20 cellular contexts compared by ENCODE assay signal in genomic region chr18:24214144-24214543, GRCh38.
DNase-seq lines count a peak whose midpoint lies in the region; ATAC-seq and TF ChIP-seq lines count a peak whose summit lies in the region.
"Had no signal": no experiment of that assay in that cellular context is flagged by ENCODE, and none has a peak within 500 bp of the region (broad histone marks: within the 10 kb centered on the region; RNA-seq: fewer than 3 reads in every experiment).

No MANE protein-coding gene starts in this region.

- H3K4me1 Mint-ChIP-seq in progenitor cell of endocrine pancreas (ENCODE audit: low read depth) = peaks cover 19% of the 10 kb centered on the region
- H3K4me1 Mint-ChIP-seq: activated naive CD8-positive, alpha-beta T cell treated with anti-CD3 and anti-CD28 coated beads, Interleukin-2, amount 10 ng/mL, durations not matched to agents 7 days and 5 days; CD4-positive, CD25-positive, alpha-beta regulatory T cell had no signal

- H3K4me3 ChIP-seq in left ventricle myocardium inferior = no peak overlapping the region
- no peak overlapping the region for H3K4me3 ChIP-seq in esophagus squamous epithelium
- H3K4me3 ChIP-seq: A549, mucosa of descending colon, upper lobe of right lung had no signal

- peaks cover 5% of the 10 kb centered on the region for H3K36me3 Mint-ChIP-seq in progenitor cell of endocrine pancreas (ENCODE audit: insufficient read depth)
- H3K36me3 Mint-ChIP-seq: activated naive CD8-positive, alpha-beta T cell treated with anti-CD3 and anti-CD28 coated beads, Interleukin-2, amount 10 ng/mL, durations not matched to agents 7 days and 5 days; CD4-positive, CD25-positive, alpha-beta regulatory T cell had no signal

- no peak for TF ChIP-seq CTCF in left ventricle myocardium inferior (IDR thresholded peaks at IDR 0.05; ENCODE audit: borderline replicate concordance)
- TF ChIP-seq CTCF in esophagus squamous epithelium (IDR thresholded peaks at IDR 0.05) = no peak
- no peak for TF ChIP-seq CTCF in progenitor cell of endocrine pancreas (IDR thresholded peaks at IDR 0.05; ENCODE audit: unreplicated experiment)

- H3K27ac Mint-ChIP-seq in progenitor cell of endocrine pancreas = peak overlapping the region; percentile 33
- H3K27ac Mint-ChIP-seq: activated naive CD8-positive, alpha-beta T cell treated with anti-CD3 and anti-CD28 coated beads, Interleukin-2, amount 10 ng/mL, durations not matched to agents 7 days and 5 days; activated T-helper 1 cell treated with anti-CD3 and anti-CD28 coated beads, Interleukin-12 subunit alpha, Interleukin-12 subunit beta, Interleukin-2, Interleukin-4 antibody, amounts not matched to agents 30 ng/mL and 10 ng/mL and 1 ng/mL, durations not matched to agents 14 hours and 24 hours and 36 hours; CD4-positive, CD25-positive, alpha-beta regulatory T cell had no signal

- H3K4me1 ChIP-seq in left ventricle myocardium inferior (peaks cover 52% of the 10 kb centered on the region), esophagus squamous epithelium (peaks cover 7 to 47% (median 7%) of the 10 kb centered on the region in 3 donors)

- no peaks in the 10 kb centered on the region for H3K27me3 ChIP-seq in left ventricle myocardium inferior (ENCODE audit: low read depth)
- no peaks in the 10 kb centered on the region for H3K27me3 ChIP-seq in esophagus squamous epithelium
- H3K27me3 ChIP-seq: upper lobe of right lung had no signal

- no peak for DNase-seq in left ventricle myocardium inferior
- no peak for DNase-seq in cardiac septum (ENCODE audit: low spot score)
- DNase-seq in esophagus squamous epithelium (lab: John Stamatoyannopoulos, UW) = no peak
- DNase-seq in progenitor cell of endocrine pancreas (ENCODE audit: low spot score, unreplicated experiment) = no peak
- DNase-seq in EL = no peak
- no peak for DNase-seq in HCEC 1CT
- no peak for DNase-seq in amygdala (lab: John Stamatoyannopoulos, UW)
- DNase-seq: activated CD4-positive, CD25-positive, alpha-beta regulatory T cell; activated naive CD8-positive, alpha-beta T cell treated with anti-CD3 and anti-CD28 coated beads, Interleukin-2, amount 10 ng/mL, durations not matched to agents 7 days and 5 days; CD4-positive, CD25-positive, alpha-beta regulatory T cell; DMS79; hippocampal formation; mucosa of descending colon; NCI-H1436 treated with DMSO at 0.1 percent for 48 hours; NCI-H345; T-helper 2 cell; upper lobe of right lung had no signal

- H3K9me3 ChIP-seq in left ventricle myocardium inferior (replicated peaks) = no peaks in the 10 kb centered on the region
- H3K9me3 ChIP-seq in esophagus squamous epithelium = no peaks in the 10 kb centered on the region
- H3K9me3 ChIP-seq: A549, mucosa of descending colon, upper lobe of right lung had no signal

- TF ChIP-seq POLR2A in esophagus squamous epithelium (IDR thresholded peaks at IDR 0.05) = no peak

- intact Hi-C loops in left ventricle myocardium inferior (cut with micrococcal nuclease) (no loop called here), cardiac septum (cut with DNase I) (no loop called here), esophagus squamous epithelium (cut with DNase I) (no loop called here)

- H3K36me3 ChIP-seq in left ventricle myocardium inferior (peaks cover 5% of the 10 kb centered on the region), esophagus squamous epithelium (no peaks in the 10 kb centered on the region)
- H3K36me3 ChIP-seq: upper lobe of right lung had no signal

- H3K4me3 Mint-ChIP-seq in progenitor cell of endocrine pancreas (ENCODE audit: low read depth) = no peak overlapping the region
- H3K4me3 Mint-ChIP-seq: activated naive CD8-positive, alpha-beta T cell treated with anti-CD3 and anti-CD28 coated beads, Interleukin-2, amount 10 ng/mL, durations not matched to agents 7 days and 5 days; activated T-helper 1 cell treated with anti-CD3 and anti-CD28 coated beads, Interleukin-12 subunit alpha, Interleukin-12 subunit beta, Interleukin-2, Interleukin-4 antibody, amounts not matched to agents 30 ng/mL and 10 ng/mL and 1 ng/mL, durations not matched to agents 14 hours and 24 hours and 36 hours; CD4-positive, CD25-positive, alpha-beta regulatory T cell had no signal

- peaks cover 5% of the 10 kb centered on the region for H3K9me3 Mint-ChIP-seq in progenitor cell of endocrine pancreas (ENCODE audit: low read depth)
- H3K9me3 Mint-ChIP-seq: activated naive CD8-positive, alpha-beta T cell treated with anti-CD3 and anti-CD28 coated beads, Interleukin-2, amount 10 ng/mL, durations not matched to agents 7 days and 5 days; activated T-helper 1 cell treated with anti-CD3 and anti-CD28 coated beads, Interleukin-12 subunit alpha, Interleukin-12 subunit beta, Interleukin-2, Interleukin-4 antibody, amounts not matched to agents 30 ng/mL and 10 ng/mL and 1 ng/mL, durations not matched to agents 14 hours and 24 hours and 36 hours had no signal

- WGBS in esophagus squamous epithelium, 2 donors = 79 to 87% methylated on average over 6 of the region's 6 CpGs

- ATAC-seq in GM21381 (IDR thresholded peaks at IDR 0.05; ENCODE audit: unreplicated experiment) = no peak
- ATAC-seq: A549 had no signal

- H3K27ac ChIP-seq in left ventricle myocardium inferior (replicated peaks) = peak overlapping the region; percentile 74
- peak overlapping the region; percentile 14 to 76 (median 48) for H3K27ac ChIP-seq in esophagus squamous epithelium
- H3K27ac ChIP-seq: A549 had no signal

- H3K27me3 Mint-ChIP-seq in progenitor cell of endocrine pancreas = no peaks in the 10 kb centered on the region
